28 cellular contexts compared by ENCODE assay signal in genomic region chr7:75986147-75986781, GRCh38. TPM values are rescaled to one million over a fixed set of nuclear protein-coding genes. Genes with fewer than 3 reads are reported as not detected.
DNase-seq lines count a peak whose midpoint lies in the region; ATAC-seq and TF ChIP-seq lines count a peak whose summit lies in the region.
"Had no signal": no experiment of that assay in that cellular context is flagged by ENCODE, and none has a peak within 500 bp of the region (broad histone marks: within the 10 kb centered on the region; RNA-seq: fewer than 3 reads in every experiment).

No MANE protein-coding gene starts in this region.

- TF ChIP-seq POLR2A in testis (IDR thresholded peaks at IDR 0.05): no peak

- H3K9me3 Mint-ChIP-seq in WTC11: no peaks in the 10 kb centered on the region
- H3K9me3 Mint-ChIP-seq: activated CD8-positive, alpha-beta T cell treated with anti-CD3 and anti-CD28 coated beads for 36 hours; activated naive CD4-positive, alpha-beta T cell treated with anti-CD3 and anti-CD28 coated beads, Interleukin-2, amount 50 U/mL, for 24 hours; activated T-helper 2 cell treated with anti-CD3 and anti-CD28 coated beads, Interferon-gamma antibody, Interleukin-2, Interleukin-4, amounts not matched to agents 10 μg/mL and 5 μg/mL and 100 μg/mL, durations not matched to agents 14 hours and 24 hours and 36 hours; effector memory CD8-positive, alpha-beta T cell; naive B cell; stimulated activated memory B cell treated with anti-CD40 and anti-IgM and Interleukin-4, amounts not matched to agents 10 μg/mL and 1 μg/mL and 100 μg/mL, for 72 hours had no signal

- no peak for TF ChIP-seq CTCF in heart right ventricle (IDR thresholded peaks at IDR 0.05)
- no peak for TF ChIP-seq CTCF in lower lobe of right lung (IDR thresholded peaks at IDR 0.05)
- TF ChIP-seq CTCF in testis (IDR thresholded peaks at IDR 0.05): no peak
- TF ChIP-seq CTCF in WTC11 (IDR thresholded peaks at IDR 0.05): no peak

- peaks cover 15% of the 10 kb centered on the region for H3K4me1 Mint-ChIP-seq in WTC11

- H3K9me3 ChIP-seq in heart right ventricle (no peaks in the 10 kb centered on the region), duodenal mucosa (ENCODE audit: control insufficient read depth in 1 of 2, low read length in 2 of 2) (no peaks in the 10 kb centered on the region), lower lobe of right lung (no peaks in the 10 kb centered on the region), testis (no peaks in the 10 kb centered on the region)
- H3K9me3 ChIP-seq: A549, BE2C, breast epithelium, left lung, Peyer's patch, SJSA1, thoracic aorta had no signal

- no peak for ATAC-seq in heart right ventricle
- ATAC-seq in Right ventricle myocardium inferior: no peak
- ATAC-seq in lower lobe of right lung: no peak
- ATAC-seq in WTC11: no peak
- ATAC-seq: A549; activated CD8-positive, alpha-beta T cell treated with anti-CD3 and anti-CD28 coated beads for 36 hours; effector memory CD8-positive, alpha-beta T cell; esophagus mucosa; left lung; stimulated activated memory B cell treated with anti-CD40 and anti-IgM and Interleukin-4, amounts not matched to agents 10 μg/mL and 1 μg/mL and 100 μg/mL, for 72 hours had no signal

- peaks cover 4 to 34% (median 14%) of the 10 kb centered on the region in 9 donors for H3K4me1 ChIP-seq in heart right ventricle
- H3K4me1 ChIP-seq in duodenal mucosa (ENCODE audit: control insufficient read depth in 1 of 2, insufficient read depth in 2 of 2, low read length in 2 of 2): peaks cover 15 to 18% of the 10 kb centered on the region in 2 donors
- H3K4me1 ChIP-seq in lower lobe of right lung: no peaks in the 10 kb centered on the region
- peaks cover 33% of the 10 kb centered on the region for H3K4me1 ChIP-seq in testis
- H3K4me1 ChIP-seq: BE2C had no signal

- intact Hi-C loops in heart right ventricle (cut with DNase I): loop anchor here in 2 of 10 donors (5.0 kb wide), 1 partner anchor 39 kb away; no protein-coding TSS in a partner anchor
- intact Hi-C loops in Right ventricle myocardium inferior (cut with DNase I): no loop called here
- intact Hi-C loops in lower lobe of right lung (cut with DNase I): no loop called here
- intact Hi-C loops in testis (cut with DNase I; ENCODE audit: low total_unique reads): no loop called here

- POLR2A ChIA-PET in WTC11 (lab: Charles Lee): interaction anchor here (0.6 kb wide), 1 partner anchor 99 kb away, joined by 6 read pairs; no protein-coding TSS in a partner anchor

- H3K4me3 ChIP-seq in heart right ventricle: no peak overlapping the region
- no peak overlapping the region for H3K4me3 ChIP-seq in duodenal mucosa (ENCODE audit: low read depth in 1 of 2, low read length in 2 of 2)
- no peak overlapping the region for H3K4me3 ChIP-seq in lower lobe of right lung
- H3K4me3 ChIP-seq in testis: no peak overlapping the region
- H3K4me3 ChIP-seq: A549, breast epithelium, left lung, Peyer's patch, SJSA1, thoracic aorta had no signal

- H3K27me3 ChIP-seq in heart right ventricle: no peaks in the 10 kb centered on the region
- no peaks in the 10 kb centered on the region for H3K27me3 ChIP-seq in duodenal mucosa (ENCODE audit: control insufficient read depth in 1 of 2, insufficient read depth in 2 of 2, low read length in 2 of 2)
- H3K27me3 ChIP-seq in lower lobe of right lung (ENCODE audit: low read depth): no peaks in the 10 kb centered on the region
- no peaks in the 10 kb centered on the region for H3K27me3 ChIP-seq in testis
- H3K27me3 ChIP-seq: BE2C, breast epithelium, left lung, Peyer's patch, SJSA1 had no signal

- H3K9ac ChIP-seq in duodenal mucosa (ENCODE audit: low read depth in 1 of 2, low read length in 2 of 2): no peak overlapping the region

- H3K4me3 Mint-ChIP-seq in WTC11: no peak overlapping the region
- H3K4me3 Mint-ChIP-seq: activated CD8-positive, alpha-beta T cell treated with anti-CD3 and anti-CD28 coated beads for 36 hours; activated naive CD4-positive, alpha-beta T cell treated with anti-CD3 and anti-CD28 coated beads, Interleukin-2, amount 50 U/mL, for 24 hours; effector memory CD8-positive, alpha-beta T cell; naive B cell; stimulated activated memory B cell treated with anti-CD40 and anti-IgM and Interleukin-4, amounts not matched to agents 10 μg/mL and 1 μg/mL and 100 μg/mL, for 72 hours had no signal

- CTCF ChIA-PET in WTC11 (lab: Charles Lee): interaction anchor here (1.3 kb wide), 1 partner anchor 120 kb away, joined by 4 read pairs; no protein-coding TSS in a partner anchor

- 81 to 82% methylated on average over 20 of the region's 20 CpGs for WGBS in heart right ventricle, 2 donors
- WGBS in testis, 2 donors: 79 to 85% methylated on average over 10 to 20 of the region's 20 CpGs

- peak overlapping the region in 7 of 10 donors; percentile 20 to 56 (median 39) for H3K27ac ChIP-seq in heart right ventricle
- peak overlapping the region; percentile 32 for H3K27ac ChIP-seq in duodenal mucosa (ENCODE audit: low read depth, low read length)
- H3K27ac ChIP-seq in lower lobe of right lung: no peak overlapping the region
- peak overlapping the region; percentile 39 for H3K27ac ChIP-seq in testis
- H3K27ac ChIP-seq: A549, breast epithelium, left lung, SJSA1, thoracic aorta had no signal

- no peak overlapping the region for H3K27ac Mint-ChIP-seq in WTC11
- H3K27ac Mint-ChIP-seq: activated CD8-positive, alpha-beta T cell treated with anti-CD3 and anti-CD28 coated beads for 36 hours; activated naive CD4-positive, alpha-beta T cell treated with anti-CD3 and anti-CD28 coated beads, Interleukin-2, amount 50 U/mL, for 24 hours; activated T-helper 2 cell treated with anti-CD3 and anti-CD28 coated beads, Interferon-gamma antibody, Interleukin-2, Interleukin-4, amounts not matched to agents 10 μg/mL and 5 μg/mL and 100 μg/mL, durations not matched to agents 14 hours and 24 hours and 36 hours; stimulated activated memory B cell treated with anti-CD40 and anti-IgM and Interleukin-4, amounts not matched to agents 10 μg/mL and 1 μg/mL and 100 μg/mL, for 72 hours had no signal

- no peaks in the 10 kb centered on the region for H3K27me3 Mint-ChIP-seq in WTC11 (ENCODE audit: low read depth)
- H3K27me3 Mint-ChIP-seq: activated CD8-positive, alpha-beta T cell treated with anti-CD3 and anti-CD28 coated beads for 36 hours; activated naive CD4-positive, alpha-beta T cell treated with anti-CD3 and anti-CD28 coated beads, Interleukin-2, amount 50 U/mL, for 24 hours; effector memory CD8-positive, alpha-beta T cell; naive B cell; stimulated activated memory B cell treated with anti-CD40 and anti-IgM and Interleukin-4, amounts not matched to agents 10 μg/mL and 1 μg/mL and 100 μg/mL, for 72 hours had no signal

- H3K36me3 ChIP-seq in heart right ventricle: peaks cover 2 to 71% (median 49%) of the 10 kb centered on the region in 9 donors
- peaks cover 28 to 68% of the 10 kb centered on the region in 2 donors for H3K36me3 ChIP-seq in duodenal mucosa (ENCODE audit: control insufficient read depth in 1 of 2, insufficient read depth in 2 of 2, low read length in 2 of 2)
- peaks cover 69% of the 10 kb centered on the region for H3K36me3 ChIP-seq in lower lobe of right lung
- no peaks in the 10 kb centered on the region for H3K36me3 ChIP-seq in testis (ENCODE audit: low read depth, missing control alignments)

- peaks cover 9% of the 10 kb centered on the region for H3K36me3 Mint-ChIP-seq in WTC11

- no peak for DNase-seq in heart right ventricle
- DNase-seq in Right ventricle myocardium inferior (ENCODE audit: missing footprints): no peak
- DNase-seq in lower lobe of right lung: peak; percentile 38
- DNase-seq in testis: no peak
- DNase-seq in AG08396 (ENCODE audit: low spot score): no peak
- no peak for DNase-seq in WTC11 (ENCODE audit: low spot score)
- no peak for DNase-seq in NCI-H2107 treated with DMSO at 0.1 percent for 48 hours (lab: John Stamatoyannopoulos, UW; ENCODE audit: unreplicated experiment)
- DNase-seq: activated CD4-positive, alpha-beta T cell treated with anti-CD3 and anti-CD28 coated beads for 1 hour; activated CD8-positive, alpha-beta T cell treated with anti-CD3 and anti-CD28 coated beads for 36 hours; DMS53; effector memory CD8-positive, alpha-beta T cell; naive B cell; NCI-H1105; NCI-H1930; NCI-H69; stimulated activated CD4-positive, alpha-beta T cell treated with anti-CD3 and anti-CD28 coated beads, Interleukin-4, amount 100 ng/mL, for 4 hours had no signal

TF ChIP-seq in WTC11, 78 proteins besides CTCF, POLR2A, EP300 and RAD21 (continues in another document):
- no peak for TF ChIP-seq ZNF281 (CRISPR knock-in tag; IDR thresholded peaks at IDR 0.05)
- no peak for TF ChIP-seq TCF7 (CRISPR knock-in tag; IDR thresholded peaks at IDR 0.05; ENCODE audit: low read depth)
- no peak for TF ChIP-seq ZNF121 (CRISPR knock-in tag; IDR thresholded peaks at IDR 0.05)
- TF ChIP-seq ZBTB21 (CRISPR knock-in tag; IDR thresholded peaks at IDR 0.05; ENCODE audit: borderline replicate concordance): no peak

RNA-seq across cellular contexts. Expression of gene TMEM120A, which starts 8.1 kb away (rescaled TPM):
- total RNA-seq in heart right ventricle (100 to 1,000 TPM; 132 to 192 (median 149) TPM), Right ventricle myocardium inferior (109 TPM), lower lobe of right lung (42.7 TPM), testis (100 to 1,000 TPM in 1 of 2 donors, 10 to 100 TPM in 1; 85.9 to 150 TPM), WTC11 (2021) (20.1 to 23.0 TPM (median 21.9 TPM) in 3 replicates)
- polyA plus RNA-seq in heart right ventricle (100 to 1,000 TPM; 179 to 220 TPM), testis (ENCODE audit: insufficient read depth, low read depth, low replicate concordance) (270 TPM)
